In the genomic region with DNA sequence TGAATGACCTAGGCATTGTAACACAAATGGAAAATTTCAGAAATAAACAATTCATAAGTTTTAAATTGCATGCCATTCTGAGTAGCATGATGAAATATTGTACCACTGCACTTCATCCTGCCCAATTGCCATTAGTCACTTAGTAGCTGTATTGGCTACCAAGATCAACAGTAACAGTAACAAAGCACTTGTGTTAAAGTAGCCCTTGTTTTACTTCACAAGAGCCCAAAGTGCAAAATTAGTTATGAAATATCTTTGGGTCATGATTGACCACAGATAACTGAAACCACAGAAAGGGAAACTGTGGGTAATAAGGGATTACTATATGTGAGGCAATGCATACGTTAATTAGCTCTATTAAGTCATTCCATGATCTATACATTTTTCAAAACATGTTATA, we compare ENCODE assay signal across 20 cellular contexts. TPM values are rescaled to one million over a fixed set of nuclear protein-coding genes. Genes with fewer than 3 reads are reported as not detected.
"Had no signal": no experiment of that assay in that cellular context is flagged by ENCODE, and none has a peak within 500 bp of the region (broad histone marks: within the 10 kb centered on the region; RNA-seq: fewer than 3 reads in every experiment).

No MANE protein-coding gene starts in this region.

- DNase-seq: activated CD4-positive, alpha-beta T cell treated with anti-CD3 and anti-CD28 coated beads for 1 hour; activated CD4-positive, alpha-beta T cell treated with anti-CD3 and anti-CD28 coated beads, Interleukin-2, amount 50 U/mL, for 48 hours; activated CD8-positive, alpha-beta memory T cell treated with anti-CD3 and anti-CD28 coated beads, Interleukin-2, amount 10 ng/mL, durations not matched to agents 7 days and 5 days; activated naive CD4-positive, alpha-beta T cell treated with anti-CD3 and anti-CD28 coated beads, Interleukin-2, amount 50 U/mL, for 16 hours; activated T-cell treated with anti-CD3 and anti-CD28 coated beads, Interleukin-2, amount 50 U/mL, for 1 hour; central memory CD4-positive, alpha-beta T cell; colonic mucosa; effector CD4-positive, alpha-beta T cell; hypothalamus; left ventricle myocardium superior; mesendoderm; T-cell; T1000; testis; upper lobe of left lung had no signal

- H3K9me3 Mint-ChIP-seq: stimulated activated naive CD8-positive, alpha-beta T cell treated with anti-CD3 and anti-CD28 coated beads, Interleukin-15, Interleukin-2, amounts not matched to agents 100 ng/mL and 50 ng/mL, for 24 hours; T-cell had no signal

- H3K36me3 Mint-ChIP-seq: activated CD8-positive, alpha-beta memory T cell treated with anti-CD3 and anti-CD28 coated beads, Interleukin-2, amount 10 ng/mL, durations not matched to agents 7 days and 5 days; T-cell had no signal

- H3K27me3 Mint-ChIP-seq: activated CD8-positive, alpha-beta memory T cell treated with anti-CD3 and anti-CD28 coated beads, Interleukin-2, amount 10 ng/mL, durations not matched to agents 7 days and 5 days; stimulated activated naive CD8-positive, alpha-beta T cell treated with anti-CD3 and anti-CD28 coated beads, Interleukin-15, Interleukin-2, amounts not matched to agents 100 ng/mL and 50 ng/mL, for 24 hours had no signal

- ATAC-seq: activated CD8-positive, alpha-beta memory T cell treated with anti-CD3 and anti-CD28 coated beads, Interleukin-2, amount 10 ng/mL, durations not matched to agents 7 days and 5 days; left ventricle myocardium superior; sciatic nerve; T-cell had no signal

- H3K4me3 ChIP-seq: colonic mucosa, esophagus muscularis mucosa, testis, upper lobe of left lung had no signal

- H3K4me3 Mint-ChIP-seq: activated CD8-positive, alpha-beta memory T cell treated with anti-CD3 and anti-CD28 coated beads, Interleukin-2, amount 10 ng/mL, durations not matched to agents 7 days and 5 days; stimulated activated naive CD8-positive, alpha-beta T cell treated with anti-CD3 and anti-CD28 coated beads, Interleukin-15, Interleukin-2, amounts not matched to agents 100 ng/mL and 50 ng/mL, for 24 hours; T-cell had no signal

- H3K4me1 Mint-ChIP-seq: activated CD8-positive, alpha-beta memory T cell treated with anti-CD3 and anti-CD28 coated beads, Interleukin-2, amount 10 ng/mL, durations not matched to agents 7 days and 5 days; T-cell had no signal

- H3K27ac Mint-ChIP-seq: activated CD8-positive, alpha-beta memory T cell treated with anti-CD3 and anti-CD28 coated beads, Interleukin-2, amount 10 ng/mL, durations not matched to agents 7 days and 5 days; stimulated activated naive CD8-positive, alpha-beta T cell treated with anti-CD3 and anti-CD28 coated beads, Interleukin-15, Interleukin-2, amounts not matched to agents 100 ng/mL and 50 ng/mL, for 24 hours; T-cell had no signal

RNA-seq across cellular contexts. Expression of gene RORB, which starts 33.3 kb away (rescaled TPM):
- total RNA-seq: kidney epithelial cell, pulmonary artery endothelial cell had no signal
